11 cellular contexts compared by ENCODE assay signal in genomic region chr6:41536884-41537347, GRCh38. TPM values are rescaled to one million over a fixed set of nuclear protein-coding genes. Genes with fewer than 3 reads are reported as not detected.
A peak's percentile ranks its signal among the peaks of the same experiment; 100 is the strongest.
DNase-seq lines count a peak whose midpoint lies in the region; FAIRE-seq and TF ChIP-seq lines count a peak whose summit lies in the region.
"Had no signal": no experiment of that assay in that cellular context is flagged by ENCODE, and none has a peak within 500 bp of the region (broad histone marks: within the 10 kb centered on the region; RNA-seq: fewer than 3 reads in every experiment).

No MANE protein-coding gene starts in this region.

- no peak overlapping the region for H3K18ac ChIP-seq in H9 (ENCODE audit: insufficient read length, low read depth, low read length)

- FAIRE-seq in bronchial epithelial cell (lab: Jason Lieb, UNC) = no peak
- FAIRE-seq in GM12891 (lab: Jason Lieb, UNC) = no peak

- no peak overlapping the region for H3K23ac ChIP-seq in H9 (ENCODE audit: insufficient read length, low read depth, low read length)

- no peak overlapping the region for H3K27ac Mint-ChIP-seq in H9
- H3K27ac Mint-ChIP-seq: stimulated activated naive CD8-positive, alpha-beta T cell treated with anti-CD3 and anti-CD28 coated beads, Interleukin-15, Interleukin-2, amounts not matched to agents 100 ng/mL and 50 ng/mL, for 24 hours had no signal

- no peak overlapping the region for H3K4me2 ChIP-seq in H9 (ENCODE audit: insufficient read depth, insufficient read length, low read length)
- H3K4me2 ChIP-seq in osteoblast (ENCODE audit: insufficient read depth, low read length) = no peak overlapping the region

- H3K4me3 ChIP-seq in bronchial epithelial cell (ENCODE audit: low read depth, low read length) (no peak overlapping the region), osteoblast (ENCODE audit: insufficient read depth, low read length) (no peak overlapping the region)
- H3K4me3 ChIP-seq: esophagus squamous epithelium, ovary had no signal

- H3K27ac ChIP-seq in H9 (ENCODE audit: insufficient read length, low read depth, low read length) (no peak overlapping the region), osteoblast (ENCODE audit: low read depth, low read length) (no peak overlapping the region)
- H3K27ac ChIP-seq: esophagus squamous epithelium, ovary had no signal

- H3K14ac ChIP-seq in H9 (ENCODE audit: insufficient read depth, low read length) = peak overlapping the region; percentile 40; the same call in 1 of the 2 replicates

- H3K4me3 Mint-ChIP-seq in H9 = no peak overlapping the region
- H3K4me3 Mint-ChIP-seq: stimulated activated naive CD8-positive, alpha-beta T cell treated with anti-CD3 and anti-CD28 coated beads, Interleukin-15, Interleukin-2, amounts not matched to agents 100 ng/mL and 50 ng/mL, for 24 hours had no signal

- no peaks in the 10 kb centered on the region for H3K79me2 ChIP-seq in H9 (ENCODE audit: insufficient read depth, low read length)
- H3K79me2 ChIP-seq in osteoblast (ENCODE audit: insufficient read depth, low read length) = no peaks in the 10 kb centered on the region

- no peaks in the 10 kb centered on the region for H3K36me3 Mint-ChIP-seq in H9 (ENCODE audit: insufficient read depth in 1 of 3, low read depth in 3 of 3)

- H2BK12ac ChIP-seq in H9 (ENCODE audit: insufficient read length, low read depth, low read length) = no peak overlapping the region

- no peak overlapping the region for H3K4ac ChIP-seq in H9 (ENCODE audit: low read depth, low read length)

- H4K5ac ChIP-seq in H9 (ENCODE audit: insufficient read length, low read depth, low read length) = no peak overlapping the region

- no peaks in the 10 kb centered on the region for H3K79me1 ChIP-seq in H9 (ENCODE audit: insufficient read depth, low read depth, low read length, poor library complexity, severe bottlenecking)

- peaks cover 98% of the 10 kb centered on the region for H3K27me3 Mint-ChIP-seq in H9 (ENCODE audit: low read depth)

- TF ChIP-seq POLR2A in GM12891 (IDR thresholded peaks at IDR 0.05; ENCODE audit: low read depth, low read length) = no peak

- H3T11ph ChIP-seq in H9 (ENCODE audit: low read length) = no peak overlapping the region

- H3K9me3 ChIP-seq in H9 (ENCODE audit: control insufficient read depth, low read depth, low read length) (no peaks in the 10 kb centered on the region), osteoblast (ENCODE audit: low read depth, low read length) (no peaks in the 10 kb centered on the region)
- H3K9me3 ChIP-seq: esophagus squamous epithelium, ovary had no signal

- no peak overlapping the region for H3K9ac ChIP-seq in H9 (ENCODE audit: extremely low read depth, insufficient read length, low read length)

- H4K8ac ChIP-seq in H9 (replicated peaks; ENCODE audit: insufficient read length, low read depth, low read length) = no peak overlapping the region

- H3K9me3 Mint-ChIP-seq in H9 = no peaks in the 10 kb centered on the region
- H3K9me3 Mint-ChIP-seq: stimulated activated naive CD8-positive, alpha-beta T cell treated with anti-CD3 and anti-CD28 coated beads, Interleukin-15, Interleukin-2, amounts not matched to agents 100 ng/mL and 50 ng/mL, for 24 hours had no signal

- no peaks in the 10 kb centered on the region for H3K4me1 ChIP-seq in H9 (ENCODE audit: insufficient read depth, low read length)
- peaks cover 6% of the 10 kb centered on the region for H3K4me1 ChIP-seq in osteoblast (ENCODE audit: insufficient read depth, low read length)

- no peak for DNase-seq in H9
- peak; percentile 75 for DNase-seq in NCI-H2171 treated with DMSO at 0.1 percent for 48 hours (lab: John Stamatoyannopoulos, UW)
- peak; percentile 81 for DNase-seq in bronchial epithelial cell (ENCODE audit: low read depth)
- DNase-seq in osteoblast (ENCODE audit: insufficient read length, low spot score, missing footprints) = peak; percentile 38
- no peak for DNase-seq in GM12891 (ENCODE audit: insufficient read length, low spot score)
- DNase-seq in effector CD8-positive, alpha-beta T cell (lab: John Stamatoyannopoulos, UW) = no peak
- no peak for DNase-seq in central memory CD4-positive, alpha-beta T cell
- no peak for DNase-seq in midbrain (lab: John Stamatoyannopoulos, UW)
- DNase-seq: esophagus squamous epithelium had no signal

- H4K20me1 ChIP-seq in H9 (ENCODE audit: control insufficient read depth, insufficient read depth, insufficient read length) (peaks cover 3% of the 10 kb centered on the region), osteoblast (ENCODE audit: insufficient read depth, low read length) (peaks cover 4% of the 10 kb centered on the region)

- no peak overlapping the region for H2BK120ac ChIP-seq in H9 (ENCODE audit: low read depth, low read length, poor library complexity, severe bottlenecking)

- no CpG with 5 or more reads among the region's 15 CpGs for WGBS in H9 (ENCODE audit: extremely low coverage, insufficient read length, low lambda C conversion rate)

- H2AFZ ChIP-seq in H9 (ENCODE audit: low read length) = no peak overlapping the region
- no peak overlapping the region for H2AFZ ChIP-seq in osteoblast (ENCODE audit: low read length)

- TF ChIP-seq CTCF in H9 (conservative IDR thresholded peaks at IDR 0.05) (no peak), bronchial epithelial cell (IDR thresholded peaks at IDR 0.05; ENCODE audit: insufficient read depth, low read length, severe bottlenecking) (no peak), osteoblast (IDR thresholded peaks at IDR 0.05; ENCODE audit: extremely low read depth, low read depth, low read length) (no peak)

- H2BK20ac ChIP-seq in H9 (ENCODE audit: low read depth, low read length, poor library complexity, severe bottlenecking) = no peak overlapping the region

- no peak overlapping the region for H2BK15ac ChIP-seq in H9 (ENCODE audit: low read depth, low read length)

- peaks cover 3% of the 10 kb centered on the region; the same call in 1 of the 2 replicates for H3K27me3 ChIP-seq in H9 (ENCODE audit: insufficient read depth, low read length)
- H3K27me3 ChIP-seq in bronchial epithelial cell (ENCODE audit: control insufficient read depth, insufficient read depth, low read length) = no peaks in the 10 kb centered on the region
- H3K27me3 ChIP-seq in osteoblast (ENCODE audit: insufficient read depth, low read length) = no peaks in the 10 kb centered on the region
- H3K27me3 ChIP-seq: ovary had no signal

- H2AK5ac ChIP-seq in H9 (ENCODE audit: insufficient read length, low read length) = no peak overlapping the region

- H3K56ac ChIP-seq in H9 (ENCODE audit: insufficient read length, low read depth, low read length) = no peak overlapping the region

- H4K91ac ChIP-seq in H9 (ENCODE audit: insufficient read length, low read depth, low read length) = no peak overlapping the region

- H2BK5ac ChIP-seq in H9 (ENCODE audit: insufficient read length, low read length) = no peak overlapping the region

- H3K36me3 ChIP-seq in bronchial epithelial cell (ENCODE audit: control insufficient read depth, insufficient read depth, low read length) = no peaks in the 10 kb centered on the region
- H3K36me3 ChIP-seq in osteoblast (ENCODE audit: insufficient read depth, low read length) = no peaks in the 10 kb centered on the region
- H3K36me3 ChIP-seq: esophagus squamous epithelium, ovary had no signal

- peaks cover 23 to 26% of the 10 kb centered on the region in 2 experiments for H3K4me1 Mint-ChIP-seq in H9

- H3K23me2 ChIP-seq in H9 (ENCODE audit: insufficient read length, low read depth, low read length, poor library complexity, severe bottlenecking) = no peaks in the 10 kb centered on the region

TF ChIP-seq in GM12891, 5 proteins besides CTCF, POLR2A, EP300 and RAD21:
- TF ChIP-seq PAX5 (IDR thresholded peaks at IDR 0.05; ENCODE audit: insufficient read depth, low read length, severe bottlenecking) = no peak
- no peak for TF ChIP-seq POLR2AphosphoS5 (IDR thresholded peaks at IDR 0.05; ENCODE audit: low read depth, low read length)
- no peak for TF ChIP-seq TAF1 (IDR thresholded peaks at IDR 0.05; ENCODE audit: low read depth, low read length)
- TF ChIP-seq SPI1 (IDR thresholded peaks at IDR 0.05; ENCODE audit: low read depth, low read length) = no peak
- no peak for TF ChIP-seq POU2F2 (IDR thresholded peaks at IDR 0.05; ENCODE audit: low read depth, low read length)

RNA-seq across cellular contexts. Expression of gene FOXP4, which starts 9.3 kb away (rescaled TPM):
- total RNA-seq in H9 (2021) (18.2 and 19.0 TPM in 2 replicates), bronchial epithelial cell (2.1 and 2.3 TPM in 2 replicates), osteoblast (2.9 and 3.3 TPM in 2 replicates)
- polyA plus RNA-seq in GM12891 (2012; ENCODE audit: low read depth, missing spikeins) = 18.2 TPM

Comparison
In these comparisons a context has a peak if more than half of its experiments do, and no peak if none do; other contexts are left out.
1. DNase-seq: peak in NCI-H2171 treated with DMSO at 0.1 percent for 48 hours (single experiment), bronchial epithelial cell (single experiment) and osteoblast (single experiment); none in H9 (single experiment), GM12891 (single experiment), effector CD8-positive, alpha-beta T cell (single experiment), central memory CD4-positive, alpha-beta T cell (single experiment) and midbrain (single experiment).